Comparison of ENCODE assay signal across 1 cellular context in the genomic region with DNA sequence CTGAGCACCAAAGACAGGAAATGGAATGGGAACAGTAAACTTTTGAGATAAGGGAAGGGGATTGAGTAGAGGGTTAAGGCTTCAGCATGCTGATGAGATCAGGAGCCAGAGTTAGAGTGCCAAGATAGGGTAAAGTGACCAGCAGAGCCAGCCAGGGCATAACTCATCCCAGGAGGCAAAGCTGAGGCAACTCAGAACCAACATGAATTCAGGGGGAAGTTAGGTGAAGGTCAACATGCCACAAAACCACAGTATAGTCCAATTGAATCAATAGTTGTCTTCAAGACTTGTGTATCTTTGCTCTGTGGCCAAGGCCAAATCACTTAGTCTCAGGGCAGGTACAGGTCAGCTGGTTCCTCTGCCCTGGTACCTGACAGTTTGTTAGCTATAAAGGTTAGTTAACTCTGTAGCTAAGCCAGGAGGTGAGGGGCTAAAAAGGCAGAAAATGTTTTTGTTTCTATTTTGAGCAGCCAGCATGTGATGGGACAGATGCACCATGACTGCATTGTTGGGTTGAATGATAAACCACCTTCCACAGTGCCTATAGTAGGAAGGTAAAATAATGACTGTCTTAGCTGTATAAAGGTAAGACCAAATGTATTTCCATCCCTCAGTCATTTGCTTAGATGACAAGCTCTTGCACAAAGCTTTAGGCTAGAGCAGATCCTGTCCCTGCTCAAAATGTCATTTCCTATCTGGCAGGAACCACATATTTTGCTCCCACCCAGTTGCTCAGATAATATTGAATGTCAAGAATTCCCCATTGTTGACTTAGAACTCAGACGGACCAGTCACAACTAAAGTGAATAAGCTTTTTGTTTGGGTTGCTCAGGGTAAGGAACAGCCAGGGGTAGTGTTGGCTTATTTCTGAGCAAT.
TF ChIP-seq lines count a peak whose summit lies in the region.

No MANE protein-coding gene starts in this region.

TF ChIP-seq in HepG2, 621 proteins besides CTCF, POLR2A, EP300 and RAD21 (continued from another document and continues in another):
- TF ChIP-seq MYPOP (CRISPR knock-in tag; IDR thresholded peaks at IDR 0.05) (0 out of 2 replicates have a peak, but pooled peaks have one; percentile 21), POGZ (CRISPR knock-in tag; IDR thresholded peaks at IDR 0.05) (peak; percentile 66; the same call in 1 of the 2 replicates), NONO (IDR thresholded peaks at IDR 0.05) (no peak), NONO (CRISPR knock-in tag; conservative IDR thresholded peaks at IDR 0.05) (peak; percentile 87), NR2F6 (IDR thresholded peaks at IDR 0.05) (peak; percentile 94), NR2F6 (CRISPR knock-in tag; IDR thresholded peaks at IDR 0.05) (peak; percentile 93), FOXC1 (CRISPR knock-in tag; IDR thresholded peaks at IDR 0.05; ENCODE audit: borderline replicate concordance) (0 out of 2 replicates have a peak, but pooled peaks have one; percentile 72), PBX2 (CRISPR knock-in tag; IDR thresholded peaks at IDR 0.05) (no peak), MZF1 (CRISPR knock-in tag; IDR thresholded peaks at IDR 0.05; ENCODE audit: borderline replicate concordance) (no peak), SMAD3 (CRISPR knock-in tag; IDR thresholded peaks at IDR 0.05) (peak; percentile 71), JUND (CRISPR knock-in tag; IDR thresholded peaks at IDR 0.05) (peak; percentile 68; the same call in 1 of the 2 replicates), RELA (CRISPR knock-in tag; IDR thresholded peaks at IDR 0.05) (no peak), MED1 (CRISPR knock-in tag; IDR thresholded peaks at IDR 0.05) (peak; percentile 83), ATRX (CRISPR knock-in tag; IDR thresholded peaks at IDR 0.05; ENCODE audit: borderline replicate concordance) (no peak), ERF (CRISPR knock-in tag; IDR thresholded peaks at IDR 0.05) (peak; percentile 83), TRIM24 (CRISPR knock-in tag; IDR thresholded peaks at IDR 0.05) (no peak), ATF4 (CRISPR knock-in tag; IDR thresholded peaks at IDR 0.05) (peak in 1 of 2 experiments; percentile 90; a peak in 2 of 4 replicates), IKZF4 (CRISPR knock-in tag; IDR thresholded peaks at IDR 0.05; ENCODE audit: borderline replicate concordance, low read depth, not compliant biosample characterization) (no peak), ATAD3A (CRISPR knock-in tag; IDR thresholded peaks at IDR 0.05) (no peak), CREM (IDR thresholded peaks at IDR 0.05) (peak; percentile 65; the same call in 1 of the 2 replicates), CREM (CRISPR knock-in tag; IDR thresholded peaks at IDR 0.05) (no peak), MAFG (CRISPR knock-in tag; IDR thresholded peaks at IDR 0.05) (no peak), ZSCAN31 (CRISPR knock-in tag; IDR thresholded peaks at IDR 0.05; ENCODE audit: low read depth) (peak; percentile 37; the same call in 1 of the 2 replicates), SAP130 (CRISPR knock-in tag; IDR thresholded peaks at IDR 0.05; ENCODE audit: low read depth) (peak; percentile 54; the same call in 1 of the 2 replicates), AHR (CRISPR knock-in tag; IDR thresholded peaks at IDR 0.05) (no peak), MIER3 (CRISPR knock-in tag; IDR thresholded peaks at IDR 0.05; ENCODE audit: borderline replicate concordance) (peak; percentile 94; the same call in 1 of the 2 replicates), ZNF652 (CRISPR knock-in tag; IDR thresholded peaks at IDR 0.05; ENCODE audit: borderline replicate concordance, low read depth) (0 out of 2 replicates have a peak, but pooled peaks have one; percentile 16), PAXIP1 (CRISPR knock-in tag; conservative IDR thresholded peaks at IDR 0.05) (peak; percentile 89), REPIN1 (CRISPR knock-in tag; IDR thresholded peaks at IDR 0.05; ENCODE audit: borderline replicate concordance, low read depth) (peak; percentile 33; the same call in 1 of the 2 replicates)
- TF ChIP-seq, protein P1, sequence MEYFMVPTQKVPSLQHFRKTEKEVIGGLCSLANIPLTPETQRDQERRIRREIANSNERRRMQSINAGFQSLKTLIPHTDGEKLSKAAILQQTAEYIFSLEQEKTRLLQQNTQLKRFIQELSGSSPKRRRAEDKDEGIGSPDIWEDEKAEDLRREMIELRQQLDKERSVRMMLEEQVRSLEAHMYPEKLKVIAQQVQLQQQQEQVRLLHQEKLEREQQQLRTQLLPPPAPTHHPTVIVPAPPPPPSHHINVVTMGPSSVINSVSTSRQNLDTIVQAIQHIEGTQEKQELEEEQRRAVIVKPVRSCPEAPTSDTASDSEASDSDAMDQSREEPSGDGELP (IDR thresholded peaks at IDR 0.05; ENCODE audit: borderline replicate concordance, low read depth) = peak; percentile 80
- TF ChIP-seq, protein P2, sequence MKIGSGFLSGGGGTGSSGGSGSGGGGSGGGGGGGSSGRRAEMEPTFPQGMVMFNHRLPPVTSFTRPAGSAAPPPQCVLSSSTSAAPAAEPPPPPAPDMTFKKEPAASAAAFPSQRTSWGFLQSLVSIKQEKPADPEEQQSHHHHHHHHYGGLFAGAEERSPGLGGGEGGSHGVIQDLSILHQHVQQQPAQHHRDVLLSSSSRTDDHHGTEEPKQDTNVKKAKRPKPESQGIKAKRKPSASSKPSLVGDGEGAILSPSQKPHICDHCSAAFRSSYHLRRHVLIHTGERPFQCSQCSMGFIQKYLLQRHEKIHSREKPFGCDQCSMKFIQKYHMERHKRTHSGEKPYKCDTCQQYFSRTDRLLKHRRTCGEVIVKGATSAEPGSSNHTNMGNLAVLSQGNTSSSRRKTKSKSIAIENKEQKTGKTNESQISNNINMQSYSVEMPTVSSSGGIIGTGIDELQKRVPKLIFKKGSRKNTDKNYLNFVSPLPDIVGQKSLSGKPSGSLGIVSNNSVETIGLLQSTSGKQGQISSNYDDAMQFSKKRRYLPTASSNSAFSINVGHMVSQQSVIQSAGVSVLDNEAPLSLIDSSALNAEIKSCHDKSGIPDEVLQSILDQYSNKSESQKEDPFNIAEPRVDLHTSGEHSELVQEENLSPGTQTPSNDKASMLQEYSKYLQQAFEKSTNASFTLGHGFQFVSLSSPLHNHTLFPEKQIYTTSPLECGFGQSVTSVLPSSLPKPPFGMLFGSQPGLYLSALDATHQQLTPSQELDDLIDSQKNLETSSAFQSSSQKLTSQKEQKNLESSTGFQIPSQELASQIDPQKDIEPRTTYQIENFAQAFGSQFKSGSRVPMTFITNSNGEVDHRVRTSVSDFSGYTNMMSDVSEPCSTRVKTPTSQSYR (CRISPR knock-in tag; IDR thresholded peaks at IDR 0.05; ENCODE audit: borderline replicate concordance) = peak; percentile 43; the same call in 1 of the 2 replicates
- TF ChIP-seq, protein P3, sequence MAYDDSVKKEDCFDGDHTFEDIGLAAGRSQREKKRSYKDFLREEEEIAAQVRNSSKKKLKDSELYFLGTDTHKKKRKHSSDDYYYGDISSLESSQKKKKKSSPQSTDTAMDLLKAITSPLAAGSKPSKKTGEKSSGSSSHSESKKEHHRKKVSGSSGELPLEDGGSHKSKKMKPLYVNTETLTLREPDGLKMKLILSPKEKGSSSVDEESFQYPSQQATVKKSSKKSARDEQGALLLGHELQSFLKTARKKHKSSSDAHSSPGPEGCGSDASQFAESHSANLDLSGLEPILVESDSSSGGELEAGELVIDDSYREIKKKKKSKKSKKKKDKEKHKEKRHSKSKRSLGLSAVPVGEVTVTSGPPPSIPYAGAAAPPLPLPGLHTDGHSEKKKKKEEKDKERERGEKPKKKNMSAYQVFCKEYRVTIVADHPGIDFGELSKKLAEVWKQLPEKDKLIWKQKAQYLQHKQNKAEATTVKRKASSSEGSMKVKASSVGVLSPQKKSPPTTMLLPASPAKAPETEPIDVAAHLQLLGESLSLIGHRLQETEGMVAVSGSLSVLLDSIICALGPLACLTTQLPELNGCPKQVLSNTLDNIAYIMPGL (CRISPR knock-in tag; IDR thresholded peaks at IDR 0.05; ENCODE audit: borderline replicate concordance in 1 of 2, low read depth in 1 of 2) = peak in 1 of 2 experiments; percentile 52; a peak in 1 of 4 replicates
- TF ChIP-seq, protein P4, sequence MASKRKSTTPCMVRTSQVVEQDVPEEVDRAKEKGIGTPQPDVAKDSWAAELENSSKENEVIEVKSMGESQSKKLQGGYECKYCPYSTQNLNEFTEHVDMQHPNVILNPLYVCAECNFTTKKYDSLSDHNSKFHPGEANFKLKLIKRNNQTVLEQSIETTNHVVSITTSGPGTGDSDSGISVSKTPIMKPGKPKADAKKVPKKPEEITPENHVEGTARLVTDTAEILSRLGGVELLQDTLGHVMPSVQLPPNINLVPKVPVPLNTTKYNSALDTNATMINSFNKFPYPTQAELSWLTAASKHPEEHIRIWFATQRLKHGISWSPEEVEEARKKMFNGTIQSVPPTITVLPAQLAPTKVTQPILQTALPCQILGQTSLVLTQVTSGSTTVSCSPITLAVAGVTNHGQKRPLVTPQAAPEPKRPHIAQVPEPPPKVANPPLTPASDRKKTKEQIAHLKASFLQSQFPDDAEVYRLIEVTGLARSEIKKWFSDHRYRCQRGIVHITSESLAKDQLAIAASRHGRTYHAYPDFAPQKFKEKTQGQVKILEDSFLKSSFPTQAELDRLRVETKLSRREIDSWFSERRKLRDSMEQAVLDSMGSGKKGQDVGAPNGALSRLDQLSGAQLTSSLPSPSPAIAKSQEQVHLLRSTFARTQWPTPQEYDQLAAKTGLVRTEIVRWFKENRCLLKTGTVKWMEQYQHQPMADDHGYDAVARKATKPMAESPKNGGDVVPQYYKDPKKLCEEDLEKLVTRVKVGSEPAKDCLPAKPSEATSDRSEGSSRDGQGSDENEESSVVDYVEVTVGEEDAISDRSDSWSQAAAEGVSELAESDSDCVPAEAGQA (IDR thresholded peaks at IDR 0.05; ENCODE audit: low read depth) = no peak
- TF ChIP-seq, protein P4 (CRISPR knock-in tag; IDR thresholded peaks at IDR 0.05; ENCODE audit: borderline replicate concordance) = no peak
